27 cellular contexts compared by ENCODE assay signal in the genomic region with DNA sequence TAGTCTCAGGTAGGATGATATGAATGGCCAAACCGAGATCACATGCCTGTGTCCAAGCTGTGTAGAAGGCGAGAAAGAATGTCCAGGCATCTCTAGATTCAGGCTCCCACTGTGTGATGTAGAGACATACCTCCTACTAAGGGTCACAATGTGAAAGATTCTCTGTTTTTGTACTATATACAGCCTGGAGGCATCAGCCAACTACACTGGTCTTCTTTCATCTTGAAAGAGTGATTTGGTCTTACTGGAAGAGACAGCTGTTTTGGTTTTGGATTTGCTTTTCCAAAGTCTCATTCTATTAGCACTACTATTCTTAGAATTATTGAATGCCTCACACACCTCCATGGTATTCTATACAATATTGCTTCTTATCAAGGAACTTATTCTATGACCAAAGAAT.
"Had no signal": no experiment of that assay in that cellular context is flagged by ENCODE, and none has a peak within 500 bp of the region (broad histone marks: within the 10 kb centered on the region; RNA-seq: fewer than 3 reads in every experiment).

No MANE protein-coding gene starts in this region.

- H3K27ac ChIP-seq: colonic mucosa, coronary artery, dorsolateral prefrontal cortex, epithelial cell of prostate, esophagus muscularis mucosa, esophagus squamous epithelium, foreskin keratinocyte, gastrocnemius medialis, gastroesophageal sphincter, heart left ventricle, heart right ventricle had no signal

- H3K27me3 Mint-ChIP-seq: dendritic cell treated with granulocyte-macrophage colony-stimulating factor and Interleukin-4, amounts not matched to agents 40 ng/mL and 50 ng/mL, for 4 days; effector memory CD8-positive, alpha-beta T cell had no signal

- ATAC-seq: effector memory CD8-positive, alpha-beta T cell; esophagus mucosa; foreskin keratinocyte; gastrocnemius medialis; gastroesophageal sphincter; heart left ventricle; heart right ventricle had no signal

- DNase-seq: colonic mucosa; cortex of kidney; dermis blood vessel endothelial cell; dorsolateral prefrontal cortex; effector CD4-positive, alpha-beta T cell; effector CD8-positive, alpha-beta T cell; effector memory CD4-positive, alpha-beta T cell; effector memory CD8-positive, alpha-beta T cell; endodermal cell; erythroblast; esophagus squamous epithelium; foreskin keratinocyte; gastrocnemius medialis; glutamatergic neuron; head of caudate nucleus; heart left ventricle; heart right ventricle had no signal

- H3K9me3 Mint-ChIP-seq: dendritic cell treated with granulocyte-macrophage colony-stimulating factor and Interleukin-4, amounts not matched to agents 40 ng/mL and 50 ng/mL, for 4 days; effector memory CD8-positive, alpha-beta T cell had no signal

- H3K4me1 Mint-ChIP-seq: endodermal cell had no signal

- H3K4me3 Mint-ChIP-seq: dendritic cell treated with granulocyte-macrophage colony-stimulating factor and Interleukin-4, amounts not matched to agents 40 ng/mL and 50 ng/mL, for 4 days; effector memory CD8-positive, alpha-beta T cell; endodermal cell had no signal

- H3K27ac Mint-ChIP-seq: dendritic cell treated with granulocyte-macrophage colony-stimulating factor and Interleukin-4, amounts not matched to agents 40 ng/mL and 50 ng/mL, for 4 days; effector memory CD8-positive, alpha-beta T cell; endodermal cell had no signal

- H3K4me3 ChIP-seq: colonic mucosa, coronary artery, dorsolateral prefrontal cortex, esophagus muscularis mucosa, esophagus squamous epithelium, gastrocnemius medialis, gastroesophageal sphincter, heart left ventricle, heart right ventricle had no signal

- H3K4me1 ChIP-seq: colonic mucosa, esophagus muscularis mucosa, esophagus squamous epithelium, gastrocnemius medialis, gastroesophageal sphincter, heart left ventricle, heart right ventricle had no signal

- FAIRE-seq: colon, endometrium, endothelial cell of umbilical vein, frontal cortex had no signal

- H3K36me3 ChIP-seq: colonic mucosa had no signal

- H3K27me3 ChIP-seq: colonic mucosa, dorsolateral prefrontal cortex, esophagus muscularis mucosa, esophagus squamous epithelium, foreskin keratinocyte, gastrocnemius medialis, gastroesophageal sphincter, heart left ventricle, heart right ventricle had no signal

- H3K9me3 ChIP-seq: colonic mucosa, esophagus muscularis mucosa, esophagus squamous epithelium, gastrocnemius medialis, gastroesophageal sphincter, heart left ventricle, heart right ventricle had no signal
